In the genomic region with DNA sequence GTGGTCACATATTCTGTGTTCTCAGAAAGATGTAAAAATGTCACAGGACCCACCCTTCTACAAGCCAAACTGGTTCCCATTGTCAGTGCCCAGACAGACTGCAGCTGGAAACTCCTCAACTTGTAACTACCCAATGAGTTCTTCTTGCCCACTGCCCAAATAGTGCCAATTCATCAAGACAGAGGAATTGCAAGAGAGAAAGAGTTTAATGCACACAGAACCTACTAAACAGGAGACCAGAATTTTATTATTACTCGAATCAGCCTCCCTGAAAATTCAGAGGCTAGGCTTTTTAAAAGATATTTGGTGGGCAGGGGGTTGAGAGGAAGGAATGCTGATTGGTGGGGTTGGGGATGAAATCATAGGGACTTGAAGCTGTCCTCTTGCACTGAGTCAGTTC, we compare ENCODE assay signal across 8 cellular contexts.
"Had no signal": no experiment of that assay in that cellular context is flagged by ENCODE, and none has a peak within 500 bp of the region (broad histone marks: within the 10 kb centered on the region; RNA-seq: fewer than 3 reads in every experiment).

No MANE protein-coding gene starts in this region.

- FAIRE-seq: G401.6, GM12878, GM12891, GM12892, GM18507, GM19239 had no signal

- ATAC-seq: GM12878 had no signal

- H3K4me3 ChIP-seq: GM12878 had no signal

- DNase-seq: GDM1, GF-D8 had no signal
